ENCODE assay signal across 8 cellular contexts in genomic region chr2:163345795-163346573, GRCh38.
DNase-seq lines count a peak whose midpoint lies in the region; ATAC-seq and TF ChIP-seq lines count a peak whose summit lies in the region.

No MANE protein-coding gene starts in this region.

- peak; percentile 68 for ATAC-seq in GM19328 (IDR thresholded peaks at IDR 0.05; ENCODE audit: unreplicated experiment)
- ATAC-seq in HG03342 (IDR thresholded peaks at IDR 0.05; ENCODE audit: unreplicated experiment): peak; percentile 73
- ATAC-seq in left lung: peak; percentile 48
- ATAC-seq in HG02840 (IDR thresholded peaks at IDR 0.05; ENCODE audit: low FRiP score, unreplicated experiment): no peak

- no peaks in the 10 kb centered on the region for H3K9me3 ChIP-seq in left lung

- H3K4me3 ChIP-seq in left lung: no peak overlapping the region

- no peaks in the 10 kb centered on the region for H3K36me3 ChIP-seq in left lung

- no peaks in the 10 kb centered on the region for H3K4me1 ChIP-seq in left lung

- H3K27me3 ChIP-seq in left lung: no peaks in the 10 kb centered on the region

- no peak overlapping the region for H3K27ac ChIP-seq in left lung

- TF ChIP-seq CTCF in left lung (IDR thresholded peaks at IDR 0.05): peak; percentile 59 to 67

- DNase-seq in COLO829 (ENCODE audit: low spot score) (peak; percentile 32), NCI-H2227 treated with DMSO at 0.1 percent for 48 hours (lab: John Stamatoyannopoulos, UW) (peak; percentile 89), astrocyte of the hippocampus (ENCODE audit: low read depth, low spot score) (peak; percentile 76), left lung (no peak)
- no peak for DNase-seq in stimulated activated CD4-positive, alpha-beta T cell treated with anti-CD3 and anti-CD28 coated beads, Interleukin-4, amount 100 ng/mL, for 1 hour

- intact Hi-C loops in left lung (cut with DNase I): no loop called here

Comparison
In these comparisons a context has a peak if more than half of its experiments do, and no peak if none do; other contexts are left out.
1. DNase-seq: peak in COLO829 (single experiment), NCI-H2227 treated with DMSO at 0.1 percent for 48 hours (single experiment) and astrocyte of the hippocampus (single experiment); none in left lung (0 of 2) and stimulated activated CD4-positive, alpha-beta T cell treated with anti-CD3 and anti-CD28 coated beads, Interleukin-4, amount 100 ng/mL, for 1 hour (single experiment).